1 cellular context compared by ENCODE assay signal in the genomic region with DNA sequence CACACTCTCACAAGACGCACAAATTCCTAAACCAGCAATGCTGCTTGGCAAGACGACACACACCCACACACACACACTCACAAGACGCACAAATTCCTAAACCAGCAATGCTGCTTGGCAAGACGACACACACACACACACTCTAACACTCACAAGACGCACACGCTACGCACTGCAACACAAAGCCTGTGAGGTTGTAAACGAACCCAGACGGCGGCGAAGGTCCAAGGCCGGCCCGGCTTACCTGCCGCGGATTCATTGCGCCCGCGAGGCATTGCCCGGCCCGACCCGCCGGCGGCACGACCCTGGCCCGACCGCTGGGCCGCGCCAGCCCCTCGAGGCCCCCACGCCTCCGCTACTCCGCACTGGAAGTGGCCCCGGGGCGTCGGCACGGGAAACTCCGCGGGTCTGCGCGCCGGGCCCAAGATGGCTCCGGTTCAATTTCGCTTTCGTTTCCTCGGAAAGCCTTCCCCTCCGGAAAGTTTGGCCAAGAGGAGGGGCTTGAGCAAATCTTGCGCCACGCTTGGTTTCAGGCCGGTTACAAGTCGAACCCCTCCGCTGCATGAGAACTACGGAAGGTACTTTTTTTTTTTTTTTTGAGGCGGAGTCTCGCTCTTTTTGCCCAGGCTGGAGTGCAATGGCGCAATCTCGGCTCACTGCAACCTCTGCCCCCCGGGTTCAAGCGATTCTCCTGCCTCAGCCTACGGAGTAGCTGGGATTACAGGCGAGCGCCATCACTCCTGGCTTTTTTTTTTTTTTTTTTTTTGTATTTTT.
TF ChIP-seq lines count a peak whose summit lies in the region.

A gene with protein sequence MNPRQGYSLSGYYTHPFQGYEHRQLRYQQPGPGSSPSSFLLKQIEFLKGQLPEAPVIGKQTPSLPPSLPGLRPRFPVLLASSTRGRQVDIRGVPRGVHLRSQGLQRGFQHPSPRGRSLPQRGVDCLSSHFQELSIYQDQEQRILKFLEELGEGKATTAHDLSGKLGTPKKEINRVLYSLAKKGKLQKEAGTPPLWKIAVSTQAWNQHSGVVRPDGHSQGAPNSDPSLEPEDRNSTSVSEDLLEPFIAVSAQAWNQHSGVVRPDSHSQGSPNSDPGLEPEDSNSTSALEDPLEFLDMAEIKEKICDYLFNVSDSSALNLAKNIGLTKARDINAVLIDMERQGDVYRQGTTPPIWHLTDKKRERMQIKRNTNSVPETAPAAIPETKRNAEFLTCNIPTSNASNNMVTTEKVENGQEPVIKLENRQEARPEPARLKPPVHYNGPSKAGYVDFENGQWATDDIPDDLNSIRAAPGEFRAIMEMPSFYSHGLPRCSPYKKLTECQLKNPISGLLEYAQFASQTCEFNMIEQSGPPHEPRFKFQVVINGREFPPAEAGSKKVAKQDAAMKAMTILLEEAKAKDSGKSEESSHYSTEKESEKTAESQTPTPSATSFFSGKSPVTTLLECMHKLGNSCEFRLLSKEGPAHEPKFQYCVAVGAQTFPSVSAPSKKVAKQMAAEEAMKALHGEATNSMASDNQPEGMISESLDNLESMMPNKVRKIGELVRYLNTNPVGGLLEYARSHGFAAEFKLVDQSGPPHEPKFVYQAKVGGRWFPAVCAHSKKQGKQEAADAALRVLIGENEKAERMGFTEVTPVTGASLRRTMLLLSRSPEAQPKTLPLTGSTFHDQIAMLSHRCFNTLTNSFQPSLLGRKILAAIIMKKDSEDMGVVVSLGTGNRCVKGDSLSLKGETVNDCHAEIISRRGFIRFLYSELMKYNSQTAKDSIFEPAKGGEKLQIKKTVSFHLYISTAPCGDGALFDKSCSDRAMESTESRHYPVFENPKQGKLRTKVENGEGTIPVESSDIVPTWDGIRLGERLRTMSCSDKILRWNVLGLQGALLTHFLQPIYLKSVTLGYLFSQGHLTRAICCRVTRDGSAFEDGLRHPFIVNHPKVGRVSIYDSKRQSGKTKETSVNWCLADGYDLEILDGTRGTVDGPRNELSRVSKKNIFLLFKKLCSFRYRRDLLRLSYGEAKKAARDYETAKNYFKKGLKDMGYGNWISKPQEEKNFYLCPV (minus strand): TSS at position 439 of the 774 bp plus-strand sequence. CDS start 180 bp downstream, at position 259.

TF ChIP-seq in SK-N-SH, 30 proteins besides CTCF, POLR2A, EP300 and RAD21 (continued from another document):
- TF ChIP-seq, protein P1, sequence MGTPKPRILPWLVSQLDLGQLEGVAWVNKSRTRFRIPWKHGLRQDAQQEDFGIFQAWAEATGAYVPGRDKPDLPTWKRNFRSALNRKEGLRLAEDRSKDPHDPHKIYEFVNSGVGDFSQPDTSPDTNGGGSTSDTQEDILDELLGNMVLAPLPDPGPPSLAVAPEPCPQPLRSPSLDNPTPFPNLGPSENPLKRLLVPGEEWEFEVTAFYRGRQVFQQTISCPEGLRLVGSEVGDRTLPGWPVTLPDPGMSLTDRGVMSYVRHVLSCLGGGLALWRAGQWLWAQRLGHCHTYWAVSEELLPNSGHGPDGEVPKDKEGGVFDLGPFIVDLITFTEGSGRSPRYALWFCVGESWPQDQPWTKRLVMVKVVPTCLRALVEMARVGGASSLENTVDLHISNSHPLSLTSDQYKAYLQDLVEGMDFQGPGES (IDR thresholded peaks at IDR 0.05; ENCODE audit: low read depth, low read length) = no peak
- TF ChIP-seq, protein P2, sequence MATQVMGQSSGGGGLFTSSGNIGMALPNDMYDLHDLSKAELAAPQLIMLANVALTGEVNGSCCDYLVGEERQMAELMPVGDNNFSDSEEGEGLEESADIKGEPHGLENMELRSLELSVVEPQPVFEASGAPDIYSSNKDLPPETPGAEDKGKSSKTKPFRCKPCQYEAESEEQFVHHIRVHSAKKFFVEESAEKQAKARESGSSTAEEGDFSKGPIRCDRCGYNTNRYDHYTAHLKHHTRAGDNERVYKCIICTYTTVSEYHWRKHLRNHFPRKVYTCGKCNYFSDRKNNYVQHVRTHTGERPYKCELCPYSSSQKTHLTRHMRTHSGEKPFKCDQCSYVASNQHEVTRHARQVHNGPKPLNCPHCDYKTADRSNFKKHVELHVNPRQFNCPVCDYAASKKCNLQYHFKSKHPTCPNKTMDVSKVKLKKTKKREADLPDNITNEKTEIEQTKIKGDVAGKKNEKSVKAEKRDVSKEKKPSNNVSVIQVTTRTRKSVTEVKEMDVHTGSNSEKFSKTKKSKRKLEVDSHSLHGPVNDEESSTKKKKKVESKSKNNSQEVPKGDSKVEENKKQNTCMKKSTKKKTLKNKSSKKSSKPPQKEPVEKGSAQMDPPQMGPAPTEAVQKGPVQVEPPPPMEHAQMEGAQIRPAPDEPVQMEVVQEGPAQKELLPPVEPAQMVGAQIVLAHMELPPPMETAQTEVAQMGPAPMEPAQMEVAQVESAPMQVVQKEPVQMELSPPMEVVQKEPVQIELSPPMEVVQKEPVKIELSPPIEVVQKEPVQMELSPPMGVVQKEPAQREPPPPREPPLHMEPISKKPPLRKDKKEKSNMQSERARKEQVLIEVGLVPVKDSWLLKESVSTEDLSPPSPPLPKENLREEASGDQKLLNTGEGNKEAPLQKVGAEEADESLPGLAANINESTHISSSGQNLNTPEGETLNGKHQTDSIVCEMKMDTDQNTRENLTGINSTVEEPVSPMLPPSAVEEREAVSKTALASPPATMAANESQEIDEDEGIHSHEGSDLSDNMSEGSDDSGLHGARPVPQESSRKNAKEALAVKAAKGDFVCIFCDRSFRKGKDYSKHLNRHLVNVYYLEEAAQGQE (IDR thresholded peaks at IDR 0.05; ENCODE audit: low read depth, low read length) = no peak; the same call in 1 of the 2 replicates
- no peak for TF ChIP-seq MXI1 (IDR thresholded peaks at IDR 0.05; ENCODE audit: low read depth, low read length)
- no peak for TF ChIP-seq JUND (IDR thresholded peaks at IDR 0.05)
- TF ChIP-seq GATA2 (CRISPR knock-in tag; IDR thresholded peaks at IDR 0.05) = no peak
- TF ChIP-seq, protein P3, sequence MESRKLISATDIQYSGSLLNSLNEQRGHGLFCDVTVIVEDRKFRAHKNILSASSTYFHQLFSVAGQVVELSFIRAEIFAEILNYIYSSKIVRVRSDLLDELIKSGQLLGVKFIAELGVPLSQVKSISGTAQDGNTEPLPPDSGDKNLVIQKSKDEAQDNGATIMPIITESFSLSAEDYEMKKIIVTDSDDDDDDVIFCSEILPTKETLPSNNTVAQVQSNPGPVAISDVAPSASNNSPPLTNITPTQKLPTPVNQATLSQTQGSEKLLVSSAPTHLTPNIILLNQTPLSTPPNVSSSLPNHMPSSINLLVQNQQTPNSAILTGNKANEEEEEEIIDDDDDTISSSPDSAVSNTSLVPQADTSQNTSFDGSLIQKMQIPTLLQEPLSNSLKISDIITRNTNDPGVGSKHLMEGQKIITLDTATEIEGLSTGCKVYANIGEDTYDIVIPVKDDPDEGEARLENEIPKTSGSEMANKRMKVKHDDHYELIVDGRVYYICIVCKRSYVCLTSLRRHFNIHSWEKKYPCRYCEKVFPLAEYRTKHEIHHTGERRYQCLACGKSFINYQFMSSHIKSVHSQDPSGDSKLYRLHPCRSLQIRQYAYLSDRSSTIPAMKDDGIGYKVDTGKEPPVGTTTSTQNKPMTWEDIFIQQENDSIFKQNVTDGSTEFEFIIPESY (IDR thresholded peaks at IDR 0.05; ENCODE audit: borderline replicate concordance, low read depth) = no peak
- no peak for TF ChIP-seq RFX5 (IDR thresholded peaks at IDR 0.05; ENCODE audit: low read length)
- TF ChIP-seq, protein P4, sequence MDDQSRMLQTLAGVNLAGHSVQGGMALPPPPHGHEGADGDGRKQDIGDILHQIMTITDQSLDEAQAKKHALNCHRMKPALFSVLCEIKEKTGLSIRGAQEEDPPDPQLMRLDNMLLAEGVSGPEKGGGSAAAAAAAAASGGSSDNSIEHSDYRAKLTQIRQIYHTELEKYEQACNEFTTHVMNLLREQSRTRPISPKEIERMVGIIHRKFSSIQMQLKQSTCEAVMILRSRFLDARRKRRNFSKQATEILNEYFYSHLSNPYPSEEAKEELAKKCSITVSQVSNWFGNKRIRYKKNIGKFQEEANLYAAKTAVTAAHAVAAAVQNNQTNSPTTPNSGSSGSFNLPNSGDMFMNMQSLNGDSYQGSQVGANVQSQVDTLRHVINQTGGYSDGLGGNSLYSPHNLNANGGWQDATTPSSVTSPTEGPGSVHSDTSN (IDR thresholded peaks at IDR 0.05) = peak; percentile 68
- TF ChIP-seq RXRA (IDR thresholded peaks at IDR 0.05; ENCODE audit: borderline replicate concordance, low read depth) = no peak
- TF ChIP-seq MEF2A (IDR thresholded peaks at IDR 0.05; ENCODE audit: borderline replicate concordance, low read depth) = no peak
- TF ChIP-seq, protein P5, sequence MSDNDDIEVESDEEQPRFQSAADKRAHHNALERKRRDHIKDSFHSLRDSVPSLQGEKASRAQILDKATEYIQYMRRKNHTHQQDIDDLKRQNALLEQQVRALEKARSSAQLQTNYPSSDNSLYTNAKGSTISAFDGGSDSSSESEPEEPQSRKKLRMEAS (IDR thresholded peaks at IDR 0.05; ENCODE audit: low read depth) = peak; percentile 69; the same call in 1 of the 2 replicates
- TF ChIP-seq TCF12 (IDR thresholded peaks at IDR 0.05) = no peak; the same call in 1 of the 2 replicates
- TF ChIP-seq FOXM1 (IDR thresholded peaks at IDR 0.05; ENCODE audit: low read depth) = no peak
- no peak for TF ChIP-seq RCOR1 (IDR thresholded peaks at IDR 0.05; ENCODE audit: low read length)
- TF ChIP-seq NFIC (IDR thresholded peaks at IDR 0.05; ENCODE audit: borderline replicate concordance) = peak; percentile 26; the same call in 1 of the 2 replicates
- TF ChIP-seq CHD2 (IDR thresholded peaks at IDR 0.05; ENCODE audit: low read length, partially characterized antibody) = peak; percentile 87
- TF ChIP-seq, protein P6, sequence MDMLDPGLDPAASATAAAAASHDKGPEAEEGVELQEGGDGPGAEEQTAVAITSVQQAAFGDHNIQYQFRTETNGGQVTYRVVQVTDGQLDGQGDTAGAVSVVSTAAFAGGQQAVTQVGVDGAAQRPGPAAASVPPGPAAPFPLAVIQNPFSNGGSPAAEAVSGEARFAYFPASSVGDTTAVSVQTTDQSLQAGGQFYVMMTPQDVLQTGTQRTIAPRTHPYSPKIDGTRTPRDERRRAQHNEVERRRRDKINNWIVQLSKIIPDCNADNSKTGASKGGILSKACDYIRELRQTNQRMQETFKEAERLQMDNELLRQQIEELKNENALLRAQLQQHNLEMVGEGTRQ (IDR thresholded peaks at IDR 0.05; ENCODE audit: borderline replicate concordance, low read depth, low read length) = no peak
- no peak for TF ChIP-seq TEAD4 (IDR thresholded peaks at IDR 0.05; ENCODE audit: borderline replicate concordance, insufficient read depth)
- TF ChIP-seq FOXJ3 (CRISPR knock-in tag; IDR thresholded peaks at IDR 0.05) = no peak
- no peak; the same call in none of the 2 replicates for TF ChIP-seq POLR2AphosphoS5 (IDR thresholded peaks at IDR 0.05; ENCODE audit: low read depth, low read length)
- peak; percentile 32; the same call in 1 of the 2 replicates for TF ChIP-seq ELF1 (IDR thresholded peaks at IDR 0.05)
- TF ChIP-seq SIN3A (IDR thresholded peaks at IDR 0.05; ENCODE audit: borderline replicate concordance, low read depth, low read length) = peak; percentile 55; the same call in 1 of the 2 replicates
- TF ChIP-seq SMC3 (IDR thresholded peaks at IDR 0.05; ENCODE audit: low read depth, low read length) = no peak
- TF ChIP-seq NRF1 (IDR thresholded peaks at IDR 0.05; ENCODE audit: low read depth, low read length) = no peak
- 0 out of 2 replicates have a peak, but pooled peaks have one; percentile 28 for TF ChIP-seq GABPA (IDR thresholded peaks at IDR 0.05; ENCODE audit: low read depth)
